8 cellular contexts compared by ENCODE assay signal in genomic region chr1:25562101-25562927, GRCh38. TPM values are rescaled to one million over a fixed set of nuclear protein-coding genes. Genes with fewer than 3 reads are reported as not detected.
A peak's percentile ranks its signal among the peaks of the same experiment; 100 is the strongest.
DNase-seq lines count a peak whose midpoint lies in the region; ATAC-seq and TF ChIP-seq lines count a peak whose summit lies in the region.

No MANE protein-coding gene starts in this region.

- H3K4me1 Mint-ChIP-seq in MCF 10A (ENCODE audit: insufficient read depth, unreplicated experiment) (no peaks in the 10 kb centered on the region), natural killer cell (peaks cover 21 to 55% of the 10 kb centered on the region in 2 donors), nephron progenitor cell (peaks cover 71% of the 10 kb centered on the region)

- H3K27ac ChIP-seq in mammary epithelial cell (ENCODE audit: insufficient read depth, low read depth, low read length) = no peak overlapping the region

- peaks cover 4% of the 10 kb centered on the region for H3K36me3 Mint-ChIP-seq in MCF 10A (ENCODE audit: insufficient read depth, unreplicated experiment)
- H3K36me3 Mint-ChIP-seq in natural killer cell = no peaks in the 10 kb centered on the region
- H3K36me3 Mint-ChIP-seq in nephron progenitor cell (ENCODE audit: low read depth) = no peaks in the 10 kb centered on the region

- 58% methylated on average over 7 of the region's 8 CpGs for WGBS in mammary epithelial cell (ENCODE audit: low coverage, missing lambda C conversion rate)

- peaks cover 52% of the 10 kb centered on the region for H3K4me1 ChIP-seq in mammary epithelial cell (ENCODE audit: insufficient read depth, low read length)

- H3K4me3 ChIP-seq in mammary epithelial cell (replicated peaks in 1 of 3; ENCODE audit: insufficient read depth in 1 of 3, low read depth in 2 of 3, low read length in 3 of 3) = no peak overlapping the region

- peak; percentile 86 to 90 (median 90) for ATAC-seq in natural killer cell
- no peak for ATAC-seq in HG03097 (IDR thresholded peaks at IDR 0.05; ENCODE audit: low FRiP score, unreplicated experiment)

- POLR2A ChIA-PET in MCF 10A (lab: Yijun Ruan, JAX) = no interaction called here

- H3K79me2 ChIP-seq in mammary epithelial cell (ENCODE audit: insufficient read depth, low read length) = no peaks in the 10 kb centered on the region

- in situ Hi-C loops in mammary epithelial cell (cut with MboI; ENCODE audit: low sequenced_read_pairs in 2 of 2) = no loop called here

- H3K27me3 Mint-ChIP-seq in MCF 10A (ENCODE audit: insufficient read depth, unreplicated experiment) = no peaks in the 10 kb centered on the region
- H3K27me3 Mint-ChIP-seq in natural killer cell (ENCODE audit: low read depth in 2 of 2) = no peaks in the 10 kb centered on the region
- peaks cover 3% of the 10 kb centered on the region for H3K27me3 Mint-ChIP-seq in nephron progenitor cell (ENCODE audit: low read depth, poor library complexity)

- no peak overlapping the region for H2AFZ ChIP-seq in mammary epithelial cell (ENCODE audit: low read depth, low read length)

- TF ChIP-seq CTCF in MCF 10A (IDR thresholded peaks at IDR 0.05; ENCODE audit: unreplicated experiment) (no peak), mammary epithelial cell (conservative IDR thresholded peaks at IDR 0.05 in 1 of 2, IDR thresholded peaks at IDR 0.05 in 1 of 2; ENCODE audit: extremely low read depth in 1 of 2, insufficient read depth in 1 of 2, low read depth in 1 of 2, low read length in 2 of 2) (no peak), natural killer cell (IDR thresholded peaks at IDR 0.05) (no peak), nephron progenitor cell (IDR thresholded peaks at IDR 0.05) (no peak)

- peaks cover 5% of the 10 kb centered on the region for H3K36me3 ChIP-seq in mammary epithelial cell (ENCODE audit: insufficient read depth, low read length)

- no peaks in the 10 kb centered on the region for H3K9me3 ChIP-seq in mammary epithelial cell (replicated peaks; ENCODE audit: insufficient read depth, low read length)

- H3K4me3 Mint-ChIP-seq in MCF 10A (ENCODE audit: unreplicated experiment) (no peak overlapping the region), natural killer cell (peak overlapping the region; percentile 77), nephron progenitor cell (no peak overlapping the region)

- no peak overlapping the region for H3K27ac Mint-ChIP-seq in MCF 10A (ENCODE audit: low read depth, unreplicated experiment)
- H3K27ac Mint-ChIP-seq in natural killer cell = peak overlapping the region; percentile 84 to 89
- no peak overlapping the region for H3K27ac Mint-ChIP-seq in nephron progenitor cell

- intact Hi-C loops in MCF 10A (cut with micrococcal nuclease) (no loop called here), mammary epithelial cell (cut with micrococcal nuclease) (no loop called here), natural killer cell (cut with micrococcal nuclease) (loop anchor here (2.0 kb wide), 1 partner anchor 46 kb away; no protein-coding TSS in a partner anchor)

- BruUV-seq in MCF 10A (replicated peaks; lab: Mats Ljungman, UMichigan) (no TSS peak), mammary epithelial cell (replicated peaks; lab: Mats Ljungman, UMichigan) (no TSS peak)

- dilution Hi-C loops in mammary epithelial cell (cut with HindIII; ENCODE audit: low sequenced_read_pairs) = loop anchor here (5.0 kb wide), 1 partner anchor 45 kb away; no protein-coding TSS in a partner anchor

- CTCF ChIA-PET in MCF 10A (lab: Yijun Ruan, JAX) (no interaction called here), mammary epithelial cell (lab: Charles Lee; ENCODE audit: low non-redundant PET) (no interaction called here)

- H3K4me2 ChIP-seq in mammary epithelial cell (ENCODE audit: insufficient read depth, low read depth, low read length) = no peak overlapping the region

- DNase-seq in MCF 10A (ENCODE audit: unreplicated experiment) (peak; percentile 40), mammary epithelial cell (no peak), NK-92 (lab: John Stamatoyannopoulos, UW; ENCODE audit: unreplicated experiment) (peak; percentile 28), activated T-helper 1 cell treated with Interleukin-2 at 50 U/mL for 16 hours (ENCODE audit: low read depth) (peak; percentile 81), natural killer cell (peak; percentile 56), AG08396 (ENCODE audit: low spot score) (no peak), nephron progenitor cell (no peak)

- H3K9ac ChIP-seq in mammary epithelial cell (ENCODE audit: insufficient read depth, low read length) = no peak overlapping the region

- H4K20me1 ChIP-seq in mammary epithelial cell (ENCODE audit: insufficient read depth, low read length) = no peaks in the 10 kb centered on the region

- H3K27me3 ChIP-seq in mammary epithelial cell (ENCODE audit: insufficient read depth, low read length) = no peaks in the 10 kb centered on the region

- H3K9me3 Mint-ChIP-seq in MCF 10A (ENCODE audit: unreplicated experiment) (no peaks in the 10 kb centered on the region), natural killer cell (no peaks in the 10 kb centered on the region), nephron progenitor cell (no peaks in the 10 kb centered on the region)

RNA-seq across cellular contexts. Expression of gene LDLRAP1, which starts 18.9 kb away (rescaled TPM):
- total RNA-seq in MCF 10A (2022) (10.3 and 14.0 TPM in 2 replicates), mammary epithelial cell (10 to 100 TPM; 23.0 to 32.7 TPM), natural killer cell (10 to 100 TPM; 25.2 to 34.0 (median 27.4) TPM)
- 28.8 TPM for polyA plus RNA-seq in mammary epithelial cell
- polyA minus RNA-seq in mammary epithelial cell = 27.1 TPM

RNA-seq across cellular contexts. Expression of gene MAN1C1, which starts 54.3 kb away (rescaled TPM):
- total RNA-seq in MCF 10A (2022) = not detected in 2 replicates
- under 1 TPM; 0.07 to 0.33 TPM for total RNA-seq in mammary epithelial cell
- 0.18 TPM for polyA plus RNA-seq in mammary epithelial cell
- not detected for polyA minus RNA-seq in mammary epithelial cell
- total RNA-seq in natural killer cell = 1 to 10 TPM; 3.6 to 7.5 (median 7.1) TPM

Comparison
In these comparisons a context has a peak if more than half of its experiments do, and no peak if none do; other contexts are left out.
1. DNase-seq: peak in MCF 10A (single experiment), NK-92 (single experiment), activated T-helper 1 cell treated with Interleukin-2 at 50 U/mL for 16 hours (single experiment) and natural killer cell (single experiment); none in mammary epithelial cell (single experiment), AG08396 (single experiment) and nephron progenitor cell (single experiment).
2. H3K27ac Mint-ChIP-seq: peak in natural killer cell (2 of 2); none in MCF 10A (single experiment) and nephron progenitor cell (single experiment).